In genomic region chr4:30215973-30216372, GRCh38 we compare ENCODE assay signal across 7 cellular contexts.
A peak's percentile ranks its signal among the peaks of the same experiment; 100 is the strongest.
DNase-seq lines count a peak whose midpoint lies in the region; ATAC-seq and TF ChIP-seq lines count a peak whose summit lies in the region.
"Not testable (repeated sequence)": the region's sequence is repeated elsewhere in the genome, so short reads cannot be mapped to it uniquely, and the experiment has no call there.

No MANE protein-coding gene starts in this region.

- H3K9me3 Mint-ChIP-seq in WTC11: peaks cover 64% of the 10 kb centered on the region
- not testable (repeated sequence) for H3K9me3 Mint-ChIP-seq in glutamatergic neuron (ENCODE audit: unreplicated experiment)
- H3K9me3 Mint-ChIP-seq in nephron progenitor cell: peaks cover 36% of the 10 kb centered on the region

- not testable (repeated sequence) for H3K79me2 ChIP-seq in HCT116 (ENCODE audit: insufficient read depth, low read length)

- H4K20me1 ChIP-seq in HCT116 (ENCODE audit: insufficient read depth): not testable (repeated sequence)

- POLR2A ChIA-PET in HCT116 (lab: Charles Lee); WTC11 (lab: Charles Lee): not testable (repeated sequence)

- TF ChIP-seq CTCF in HCT116 (IDR thresholded peaks at IDR 0.05 in 2 of 3, conservative IDR thresholded peaks at IDR 0.05 in 1 of 3; ENCODE audit: borderline replicate concordance in 1 of 3, insufficient read depth in 1 of 3, low read depth in 2 of 3, low read length in 2 of 3); WTC11 (IDR thresholded peaks at IDR 0.05); glutamatergic neuron (IDR thresholded peaks at IDR 0.05; ENCODE audit: partially characterized antibody, unreplicated experiment); nephron progenitor cell (IDR thresholded peaks at IDR 0.05): not testable (repeated sequence)

- H3K9me3 ChIP-seq in HCT116 (ENCODE audit: control insufficient read depth in 1 of 2, insufficient read depth in 1 of 2, low read depth in 1 of 2, low read length in 2 of 2): not testable (repeated sequence)

- not testable (repeated sequence) for H3K27me3 ChIP-seq in HCT116 (ENCODE audit: insufficient read depth, low read length)

- not testable (repeated sequence) for H3K9me2 ChIP-seq in HCT116 (ENCODE audit: insufficient read depth)

- H3K9ac ChIP-seq in HCT116 (ENCODE audit: low read length): not testable (repeated sequence)

- peaks cover 54% of the 10 kb centered on the region for H3K36me3 Mint-ChIP-seq in WTC11
- not testable (repeated sequence) for H3K36me3 Mint-ChIP-seq in glutamatergic neuron (ENCODE audit: unreplicated experiment); nephron progenitor cell (ENCODE audit: low read depth)

- not testable (repeated sequence) for H3K27ac Mint-ChIP-seq in WTC11; glutamatergic neuron (ENCODE audit: unreplicated experiment); nephron progenitor cell

- RAD21 ChIA-PET in HCT116 (lab: Charles Lee; ENCODE audit: low non-redundant PET in 1 of 2, low total read pairs in 2 of 2, uncharacterized antibody in 2 of 2, unreplicated experiment in 2 of 2): not testable (repeated sequence)

- TF ChIP-seq RAD21 in HCT116 (IDR thresholded peaks at IDR 0.05; ENCODE audit: low read depth): not testable (repeated sequence)

- not testable (repeated sequence) for H3K27ac ChIP-seq in HCT116 (ENCODE audit: low read depth, low read length)

- not testable (repeated sequence) for TF ChIP-seq POLR2A in HCT116 (IDR thresholded peaks at IDR 0.05; ENCODE audit: borderline replicate concordance, extremely low read depth, insufficient read depth, insufficient read length)

- H3K4me3 Mint-ChIP-seq in WTC11; glutamatergic neuron (ENCODE audit: unreplicated experiment); nephron progenitor cell: not testable (repeated sequence)

- not testable (repeated sequence) for H3K4me2 ChIP-seq in HCT116 (ENCODE audit: low read length)

- DNase-seq in DMS53 (lab: John Stamatoyannopoulos, UW): peak; percentile 33
- not testable (repeated sequence) for DNase-seq in HCT116 (ENCODE audit: low read depth, low spot score)
- peak; percentile 0 for DNase-seq in NCI-H69 (lab: John Stamatoyannopoulos, UW)
- DNase-seq in OCI-M1 (lab: John Stamatoyannopoulos, UW): peak; percentile 15
- peak; percentile 25 for DNase-seq in WTC11 (ENCODE audit: low spot score)
- DNase-seq in glutamatergic neuron: peak; percentile 28
- DNase-seq in nephron progenitor cell: peak; percentile 3

- BruUV-seq in HCT116 (replicated peaks; lab: Mats Ljungman, UMichigan): not testable (repeated sequence)

- not testable (repeated sequence) for H3K36me3 ChIP-seq in HCT116 (ENCODE audit: control insufficient read depth in 1 of 2, insufficient read depth in 2 of 2, low read length in 2 of 2)

- H3K4me3 ChIP-seq in HCT116 (replicated peaks in 1 of 2; ENCODE audit: low read depth in 1 of 2, low read length in 2 of 2): not testable (repeated sequence)

- not testable (repeated sequence) for H3K4me1 Mint-ChIP-seq in WTC11; glutamatergic neuron (ENCODE audit: low read depth, unreplicated experiment); nephron progenitor cell

- not testable (repeated sequence) for ATAC-seq in HCT116, WTC11

- not testable (repeated sequence) for H2AFZ ChIP-seq in HCT116 (ENCODE audit: low read depth, low read length, poor library complexity, severe bottlenecking)

- H3K27me3 Mint-ChIP-seq in WTC11 (ENCODE audit: low read depth); glutamatergic neuron (ENCODE audit: unreplicated experiment); nephron progenitor cell (ENCODE audit: low read depth, poor library complexity): not testable (repeated sequence)

- intact Hi-C loops in HCT116 (cut with micrococcal nuclease): not testable (repeated sequence)

- CTCF ChIA-PET in HCT116 (lab: Charles Lee); WTC11 (lab: Charles Lee): not testable (repeated sequence)

- not testable (repeated sequence) for H3K4me1 ChIP-seq in HCT116 (ENCODE audit: control insufficient read depth in 1 of 2, insufficient read depth in 2 of 2, low read length in 2 of 2)

TF ChIP-seq in HCT116, 20 proteins besides CTCF, POLR2A, EP300 and RAD21:
- peak; percentile 65; the same call in 1 of the 2 replicates for TF ChIP-seq CBX3 (IDR thresholded peaks at IDR 0.05; ENCODE audit: low read depth)
